ENCODE assay signal across 15 cellular contexts in genomic region chr11:129973809-129974208, GRCh38. TPM values are rescaled to one million over a fixed set of nuclear protein-coding genes. Genes with fewer than 3 reads are reported as not detected.
DNase-seq lines count a peak whose midpoint lies in the region; ATAC-seq and TF ChIP-seq lines count a peak whose summit lies in the region.
"Had no signal": no experiment of that assay in that cellular context is flagged by ENCODE, and none has a peak within 500 bp of the region (broad histone marks: within the 10 kb centered on the region; RNA-seq: fewer than 3 reads in every experiment).

No MANE protein-coding gene starts in this region.

- no peaks in the 10 kb centered on the region for H3K36me3 ChIP-seq in HUES48 (ENCODE audit: control insufficient read depth, insufficient read depth, low read length)
- no peaks in the 10 kb centered on the region for H3K36me3 ChIP-seq in brain microvascular endothelial cell (replicated peaks)
- H3K36me3 ChIP-seq: tibial nerve had no signal

- H3K27me3 ChIP-seq in HUES48 (ENCODE audit: control insufficient read depth, insufficient read depth, low read length) (no peaks in the 10 kb centered on the region), brain microvascular endothelial cell (replicated peaks) (no peaks in the 10 kb centered on the region)
- H3K27me3 ChIP-seq: tibial nerve had no signal

- TF ChIP-seq CTCF in brain microvascular endothelial cell (IDR thresholded peaks at IDR 0.05; ENCODE audit: low read depth, low read length, missing control alignments) = no peak

- H3K27ac ChIP-seq in HUES48 (ENCODE audit: low read depth, low read length) (peak overlapping the region; percentile 48), brain microvascular endothelial cell (no peak overlapping the region)
- H3K27ac ChIP-seq: parathyroid adenoma, tibial nerve had no signal

- DNase-seq in brain microvascular endothelial cell = peak; percentile 14
- peak; percentile 19 for DNase-seq in iris pigment epithelial cell (ENCODE audit: low read depth)
- DNase-seq in renal cortical epithelial cell (ENCODE audit: low read depth) = peak; percentile 74
- no peak for DNase-seq in NCI-H1092 (lab: John Stamatoyannopoulos, UW)
- no peak for DNase-seq in activated T-cell treated with anti-CD3 and anti-CD28 coated beads, Interleukin-2, amount 50 U/mL, for 1 hour
- DNase-seq: activated B cell treated with CpG ODN at 0.5 μM for 24 hours; activated CD8-positive, alpha-beta memory T cell treated with anti-CD3 and anti-CD28 coated beads, Interleukin-2, amount 50 U/mL, for 4 hours; NCI-H1417; NCI-H446 had no signal

- no peak overlapping the region for H3K9ac ChIP-seq in HUES48 (ENCODE audit: low read depth, low read length)
- H3K9ac ChIP-seq: parathyroid adenoma had no signal

- no peaks in the 10 kb centered on the region for H3K9me3 ChIP-seq in HUES48 (ENCODE audit: control insufficient read depth, insufficient read depth, low read length)
- H3K9me3 ChIP-seq: tibial nerve had no signal

- in situ Hi-C loops in brain microvascular endothelial cell (cut with HindIII; ENCODE audit: low pct_ligation_motif_present, low sequenced_read_pairs) = no loop called here

- no peak overlapping the region; the same call in 1 of the 2 replicates for H3K4me3 ChIP-seq in HUES48 (ENCODE audit: low read depth, low read length)
- no peak overlapping the region for H3K4me3 ChIP-seq in brain microvascular endothelial cell (ENCODE audit: low read depth, low read length)
- H3K4me3 ChIP-seq: tibial nerve had no signal

- peaks cover 18% of the 10 kb centered on the region for H3K4me1 ChIP-seq in HUES48 (ENCODE audit: control insufficient read depth, insufficient read depth, low read length)
- H3K4me1 ChIP-seq: parathyroid adenoma had no signal

- ATAC-seq in HG03108 (IDR thresholded peaks at IDR 0.05; ENCODE audit: unreplicated experiment) = no peak
- ATAC-seq in GM18870 (IDR thresholded peaks at IDR 0.05; ENCODE audit: unreplicated experiment) = no peak
- ATAC-seq: activated naive CD4-positive, alpha-beta T cell treated with anti-CD3 and anti-CD28 coated beads, Interleukin-2, amount 50 U/mL, for 72 hours had no signal

RNA-seq across cellular contexts. Expression of gene PRDM10, which starts 28.8 kb away (rescaled TPM):
- total RNA-seq in renal cortical epithelial cell = 3.6 and 10.0 TPM in 2 replicates

Comparison
In these comparisons a context has a peak if more than half of its experiments do, and no peak if none do; other contexts are left out.
1. DNase-seq: peak in brain microvascular endothelial cell (single experiment), iris pigment epithelial cell (single experiment) and renal cortical epithelial cell (single experiment); none in NCI-H1092 (single experiment) and activated T-cell treated with anti-CD3 and anti-CD28 coated beads, Interleukin-2, amount 50 U/mL, for 1 hour (single experiment).